Comparison of ENCODE assay signal across 1 cellular context in the genomic region with DNA sequence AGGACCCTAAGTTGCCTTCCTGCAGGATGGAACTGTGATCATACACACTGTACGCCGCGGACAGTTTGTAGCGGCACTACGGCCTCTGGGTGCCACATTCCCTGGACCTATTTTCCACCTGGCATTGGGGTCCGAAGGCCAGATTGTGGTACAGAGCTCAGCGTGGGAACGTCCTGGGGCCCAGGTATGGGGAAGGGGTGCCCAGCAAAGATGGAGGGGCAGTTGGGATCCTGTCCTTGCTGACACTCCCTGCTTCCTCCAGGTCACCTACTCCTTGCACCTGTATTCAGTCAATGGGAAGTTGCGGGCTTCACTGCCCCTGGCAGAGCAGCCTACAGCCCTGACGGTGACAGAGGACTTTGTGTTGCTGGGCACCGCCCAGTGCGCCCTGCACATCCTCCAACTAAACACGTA.
TF ChIP-seq lines count a peak whose summit lies in the region.

No MANE protein-coding gene starts in this region.

TF ChIP-seq in SK-N-SH treated with all-trans-retinoic acid at 6 μM for 48 hours, 23 proteins besides CTCF, POLR2A, EP300 and RAD21 (continued from another document):
- no peak for TF ChIP-seq TOX (CRISPR knock-in tag; IDR thresholded peaks at IDR 0.05; ENCODE audit: borderline replicate concordance)
- TF ChIP-seq SNAI2 (CRISPR knock-in tag; IDR thresholded peaks at IDR 0.05), result no peak
- TF ChIP-seq, protein P1, sequence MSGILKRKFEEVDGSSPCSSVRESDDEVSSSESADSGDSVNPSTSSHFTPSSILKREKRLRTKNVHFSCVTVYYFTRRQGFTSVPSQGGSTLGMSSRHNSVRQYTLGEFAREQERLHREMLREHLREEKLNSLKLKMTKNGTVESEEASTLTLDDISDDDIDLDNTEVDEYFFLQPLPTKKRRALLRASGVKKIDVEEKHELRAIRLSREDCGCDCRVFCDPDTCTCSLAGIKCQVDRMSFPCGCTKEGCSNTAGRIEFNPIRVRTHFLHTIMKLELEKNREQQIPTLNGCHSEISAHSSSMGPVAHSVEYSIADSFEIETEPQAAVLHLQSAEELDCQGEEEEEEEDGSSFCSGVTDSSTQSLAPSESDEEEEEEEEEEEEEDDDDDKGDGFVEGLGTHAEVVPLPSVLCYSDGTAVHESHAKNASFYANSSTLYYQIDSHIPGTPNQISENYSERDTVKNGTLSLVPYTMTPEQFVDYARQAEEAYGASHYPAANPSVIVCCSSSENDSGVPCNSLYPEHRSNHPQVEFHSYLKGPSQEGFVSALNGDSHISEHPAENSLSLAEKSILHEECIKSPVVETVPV (CRISPR knock-in tag; IDR thresholded peaks at IDR 0.05), result no peak
